In genomic region chr7:147653456-147653855, GRCh38 we compare ENCODE assay signal across 20 cellular contexts.
DNase-seq lines count a peak whose midpoint lies in the region; TF ChIP-seq lines count a peak whose summit lies in the region.
"Had no signal": no experiment of that assay in that cellular context is flagged by ENCODE, and none has a peak within 500 bp of the region (broad histone marks: within the 10 kb centered on the region; RNA-seq: fewer than 3 reads in every experiment).

No MANE protein-coding gene starts in this region.

- H3K36me3 Mint-ChIP-seq in endodermal cell (ENCODE audit: low read depth) = no peaks in the 10 kb centered on the region
- H3K36me3 Mint-ChIP-seq: CD4-positive, CD25-positive, alpha-beta regulatory T cell; CD8-positive, alpha-beta T cell had no signal

- H3K27me3 Mint-ChIP-seq in endodermal cell (ENCODE audit: insufficient read depth) = no peaks in the 10 kb centered on the region
- H3K27me3 Mint-ChIP-seq: B cell; CD4-positive, CD25-positive, alpha-beta regulatory T cell had no signal

- no peak overlapping the region for H3K23ac ChIP-seq in trophoblast cell (ENCODE audit: low read length)

- H2BK5ac ChIP-seq in trophoblast cell (ENCODE audit: low read depth, low read length, poor library complexity) = no peak overlapping the region

- H3K27me3 ChIP-seq in DOHH2 (ENCODE audit: control insufficient read depth, low read length) (no peaks in the 10 kb centered on the region), endodermal cell (ENCODE audit: control insufficient read depth, insufficient read depth, low read length, poor library complexity, severe bottlenecking) (no peaks in the 10 kb centered on the region), uterus (no peaks in the 10 kb centered on the region), trophoblast cell (ENCODE audit: insufficient read depth, low read length) (no peaks in the 10 kb centered on the region)
- H3K27me3 ChIP-seq: BLaER1 had no signal

- H3K4me3 ChIP-seq in DOHH2 (ENCODE audit: low read length) (peak overlapping the region; percentile 38), endodermal cell (ENCODE audit: low read length) (no peak overlapping the region), uterus (no peak overlapping the region), trophoblast cell (ENCODE audit: low read depth, low read length) (no peak overlapping the region)
- H3K4me3 ChIP-seq: BLaER1, GM12878, HAP-1 had no signal

- 79% methylated on average over 3 of the region's 3 CpGs; no CpG with 5 or more reads in 1 of the 2 experiments for WGBS in endodermal cell (ENCODE audit: insufficient coverage in 1 of 2, insufficient read length in 1 of 2), 2 experiments
- WGBS in trophoblast cell (ENCODE audit: extremely low coverage, insufficient coverage, insufficient read length) = no CpG with 5 or more reads among the region's 3 CpGs

- TF ChIP-seq POLR2A in uterus (IDR thresholded peaks at IDR 0.05) = no peak

- H3K4me3 Mint-ChIP-seq in endodermal cell = no peak overlapping the region
- H3K4me3 Mint-ChIP-seq: B cell; CD4-positive, CD25-positive, alpha-beta regulatory T cell; CD8-positive, alpha-beta T cell; HFFc6 had no signal

- H3K9ac ChIP-seq in endodermal cell (ENCODE audit: extremely low read depth, low read length, poor library complexity, severe bottlenecking) (no peak overlapping the region), trophoblast cell (ENCODE audit: low read length) (no peak overlapping the region)
- H3K9ac ChIP-seq: BLaER1 had no signal

- no peaks in the 10 kb centered on the region for H3K9me3 Mint-ChIP-seq in endodermal cell

- H3K9me2 ChIP-seq in DOHH2 (replicated peaks; ENCODE audit: control insufficient read depth, low read length) = no peaks in the 10 kb centered on the region

- DNase-seq in NCI-H69 (lab: John Stamatoyannopoulos, UW) (peak; percentile 11), endodermal cell (no peak), T-helper 9 cell (no peak), uterus (no peak), trophoblast cell (no peak)
- DNase-seq: Caco-2; CD4-positive, CD25-positive, alpha-beta regulatory T cell; CD8-positive, alpha-beta T cell; DMS153; DND-41; EL; GDM1; HFFc6 had no signal

- peaks cover 7% of the 10 kb centered on the region for H3K4me1 Mint-ChIP-seq in endodermal cell
- H3K4me1 Mint-ChIP-seq: B cell; CD4-positive, CD25-positive, alpha-beta regulatory T cell had no signal

- no peak overlapping the region for H2AK5ac ChIP-seq in trophoblast cell (ENCODE audit: low read length)

- H3K4me2 ChIP-seq in DOHH2 (ENCODE audit: low read length) = peak overlapping the region; percentile 52
- no peak overlapping the region for H3K4me2 ChIP-seq in trophoblast cell (ENCODE audit: low read length)
- H3K4me2 ChIP-seq: BLaER1 had no signal

- H3K79me2 ChIP-seq in DOHH2 (ENCODE audit: control insufficient read depth, low read length) (no peaks in the 10 kb centered on the region), trophoblast cell (ENCODE audit: control insufficient read depth, insufficient read depth, low read length, poor library complexity) (no peaks in the 10 kb centered on the region)

- H2BK12ac ChIP-seq in trophoblast cell (ENCODE audit: low read length) = no peak overlapping the region

- intact Hi-C loops in uterus (cut with DNase I; ENCODE audit: low total_unique reads) = no loop called here

- H4K91ac ChIP-seq in trophoblast cell (ENCODE audit: low read depth, low read length) = no peak overlapping the region

- H2BK120ac ChIP-seq in trophoblast cell (ENCODE audit: insufficient read depth, low read length, poor library complexity) = no peak overlapping the region

- H3K9me3 ChIP-seq in DOHH2 (ENCODE audit: control insufficient read depth, insufficient read depth, low read length) (no peaks in the 10 kb centered on the region), endodermal cell (ENCODE audit: control insufficient read depth, low read length) (no peaks in the 10 kb centered on the region), uterus (no peaks in the 10 kb centered on the region), trophoblast cell (ENCODE audit: insufficient read depth, low read depth, low read length) (no peaks in the 10 kb centered on the region)
- H3K9me3 ChIP-seq: BLaER1, Caco-2, HAP-1 had no signal

- no peak overlapping the region for H3K4ac ChIP-seq in trophoblast cell (ENCODE audit: low read depth, low read length)

- TF ChIP-seq CTCF in DOHH2 (IDR thresholded peaks at IDR 0.05; ENCODE audit: low read depth, low read length, poor library complexity, severe bottlenecking) = no peak
- peak; percentile 15 for TF ChIP-seq CTCF in endodermal cell (conservative IDR thresholded peaks at IDR 0.05)
- TF ChIP-seq CTCF in uterus (IDR thresholded peaks at IDR 0.05) = no peak

- no peak overlapping the region for H3K14ac ChIP-seq in trophoblast cell (ENCODE audit: low read length)

- peaks cover 17% of the 10 kb centered on the region for H3K4me1 ChIP-seq in DOHH2 (ENCODE audit: control insufficient read depth, low read length)
- H3K4me1 ChIP-seq in endodermal cell (ENCODE audit: control insufficient read depth, insufficient read depth, low read length) = no peaks in the 10 kb centered on the region
- H3K4me1 ChIP-seq in uterus = no peaks in the 10 kb centered on the region
- no peaks in the 10 kb centered on the region for H3K4me1 ChIP-seq in trophoblast cell (ENCODE audit: control insufficient read depth in 1 of 2, insufficient read depth in 2 of 2, low read length in 2 of 2)
- H3K4me1 ChIP-seq: BLaER1, Caco-2, HAP-1 had no signal

- H3K79me1 ChIP-seq in trophoblast cell (ENCODE audit: low read length) = no peaks in the 10 kb centered on the region

- no peak overlapping the region for H4K8ac ChIP-seq in trophoblast cell (ENCODE audit: low read depth, low read length)

- H3K36me3 ChIP-seq in DOHH2 (ENCODE audit: control insufficient read depth, low read length) (no peaks in the 10 kb centered on the region), endodermal cell (ENCODE audit: control insufficient read depth, insufficient read depth, low read length) (no peaks in the 10 kb centered on the region), uterus (no peaks in the 10 kb centered on the region), trophoblast cell (ENCODE audit: control insufficient read depth in 1 of 2, insufficient read depth in 2 of 2, low read length in 2 of 2) (no peaks in the 10 kb centered on the region)
- H3K36me3 ChIP-seq: BLaER1, HAP-1 had no signal

- no peak overlapping the region for H3K18ac ChIP-seq in trophoblast cell (ENCODE audit: low read length)

- no peaks in the 10 kb centered on the region for H4K20me1 ChIP-seq in DOHH2 (ENCODE audit: control insufficient read depth, insufficient read depth, low read depth, low read length)
- H4K20me1 ChIP-seq: BLaER1 had no signal

- H2AFZ ChIP-seq in trophoblast cell (ENCODE audit: insufficient read depth, low read length, poor library complexity) = no peak overlapping the region

- peak overlapping the region; percentile 42 for H3K27ac ChIP-seq in DOHH2 (ENCODE audit: low read depth, low read length)
- no peak overlapping the region for H3K27ac ChIP-seq in endodermal cell (ENCODE audit: low read depth, low read length)
- H3K27ac ChIP-seq in uterus = no peak overlapping the region
- no peak overlapping the region for H3K27ac ChIP-seq in trophoblast cell (ENCODE audit: low read depth, low read length)
- H3K27ac ChIP-seq: 22Rv1, BLaER1, C4-2B had no signal

- H3K27ac Mint-ChIP-seq in endodermal cell = no peak overlapping the region
- H3K27ac Mint-ChIP-seq: B cell; CD4-positive, CD25-positive, alpha-beta regulatory T cell; CD8-positive, alpha-beta T cell; HFFc6 had no signal

- H3F3A ChIP-seq in DOHH2 (ENCODE audit: control insufficient read depth, insufficient read depth) = no peaks in the 10 kb centered on the region

- H4K12ac ChIP-seq in trophoblast cell (ENCODE audit: low read depth, low read length) = no peak overlapping the region
